16 cellular contexts compared by ENCODE assay signal in the genomic region with DNA sequence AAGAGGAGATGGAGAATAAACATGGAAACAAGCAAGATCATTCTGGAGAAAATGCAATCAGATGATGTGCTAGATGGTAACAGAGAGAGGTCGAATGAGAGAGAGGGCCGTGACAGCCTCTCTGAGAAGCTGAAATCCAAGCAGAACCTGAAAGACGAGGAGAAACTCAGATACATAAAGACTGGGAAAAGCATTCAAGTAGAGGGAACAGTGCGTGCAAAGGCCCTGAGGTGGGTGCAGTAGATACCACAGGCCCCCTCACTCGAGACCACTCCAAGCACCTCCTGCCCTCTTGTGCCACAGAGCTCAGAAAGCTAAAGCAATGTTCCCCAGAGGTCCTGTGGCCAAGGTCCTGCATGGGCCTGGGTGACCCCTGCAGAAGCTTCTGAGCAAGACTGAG. TPM values are rescaled to one million over a fixed set of nuclear protein-coding genes. Genes with fewer than 3 reads are reported as not detected.
DNase-seq lines count a peak whose midpoint lies in the region; ATAC-seq and TF ChIP-seq lines count a peak whose summit lies in the region.
"Had no signal": no experiment of that assay in that cellular context is flagged by ENCODE, and none has a peak within 500 bp of the region (broad histone marks: within the 10 kb centered on the region; RNA-seq: fewer than 3 reads in every experiment).

No MANE protein-coding gene starts in this region.

- H3K36me3 Mint-ChIP-seq in brain (no peaks in the 10 kb centered on the region), glutamatergic neuron (ENCODE audit: unreplicated experiment) (no peaks in the 10 kb centered on the region)
- H3K36me3 Mint-ChIP-seq: CD4-positive, alpha-beta memory T cell had no signal

- H3K79me2 ChIP-seq in osteoblast (ENCODE audit: insufficient read depth, low read length), result no peaks in the 10 kb centered on the region

- H3K9me3 Mint-ChIP-seq in brain (peaks cover 0 to 15% (median 0%) of the 10 kb centered on the region in 5 experiments), glutamatergic neuron (ENCODE audit: unreplicated experiment) (peaks cover 24% of the 10 kb centered on the region)

- H2AFZ ChIP-seq in osteoblast (ENCODE audit: low read length), result no peak overlapping the region

- no peak for TF ChIP-seq POLR2A in Peyer's patch (IDR thresholded peaks at IDR 0.05)

- ATAC-seq in left ventricle myocardium superior (no peak), left cardiac atrium (no peak)

- no peak overlapping the region for H3K4me2 ChIP-seq in osteoblast (ENCODE audit: insufficient read depth, low read length)

- H3K4me3 ChIP-seq in osteoblast (ENCODE audit: insufficient read depth, low read length) (no peak overlapping the region), Peyer's patch (no peak overlapping the region)
- H3K4me3 ChIP-seq: HAP-1 had no signal

- H3K36me3 ChIP-seq in osteoblast (ENCODE audit: insufficient read depth, low read length) (no peaks in the 10 kb centered on the region), Peyer's patch (no peaks in the 10 kb centered on the region)
- H3K36me3 ChIP-seq: HAP-1 had no signal

- no peaks in the 10 kb centered on the region for H4K20me1 ChIP-seq in osteoblast (ENCODE audit: insufficient read depth, low read length)

- H3K9me3 ChIP-seq in osteoblast (ENCODE audit: low read depth, low read length), result no peaks in the 10 kb centered on the region
- no peaks in the 10 kb centered on the region for H3K9me3 ChIP-seq in Peyer's patch
- H3K9me3 ChIP-seq: Caco-2, HAP-1 had no signal

- H3K27ac Mint-ChIP-seq in brain (peak overlapping the region in 3 of 5 experiments; percentile 27 to 87 (median 40)), glutamatergic neuron (ENCODE audit: unreplicated experiment) (peak overlapping the region; percentile 57)
- H3K27ac Mint-ChIP-seq: CD4-positive, alpha-beta memory T cell had no signal

- H3K27me3 ChIP-seq in osteoblast (ENCODE audit: insufficient read depth, low read length) (peaks cover 19% of the 10 kb centered on the region), Peyer's patch (no peaks in the 10 kb centered on the region)

- H3K4me1 Mint-ChIP-seq in brain (peaks cover 93% of the 10 kb centered on the region), glutamatergic neuron (ENCODE audit: low read depth, unreplicated experiment) (peaks cover 55% of the 10 kb centered on the region)

- no peak overlapping the region for H3K27ac ChIP-seq in osteoblast (ENCODE audit: low read depth, low read length)
- H3K27ac ChIP-seq in Peyer's patch, result no peak overlapping the region

- H3K4me3 Mint-ChIP-seq in brain, result peak overlapping the region in 1 of 5 experiments; percentile 61
- H3K4me3 Mint-ChIP-seq in glutamatergic neuron (ENCODE audit: unreplicated experiment), result peak overlapping the region; percentile 25
- H3K4me3 Mint-ChIP-seq: CD4-positive, alpha-beta memory T cell had no signal

- H3K27me3 Mint-ChIP-seq in brain (peaks cover 8% of the 10 kb centered on the region), glutamatergic neuron (ENCODE audit: unreplicated experiment) (peaks cover 14% of the 10 kb centered on the region)

- no peak for TF ChIP-seq CTCF in brain (conservative IDR thresholded peaks at IDR 0.05)
- TF ChIP-seq CTCF in glutamatergic neuron (IDR thresholded peaks at IDR 0.05; ENCODE audit: partially characterized antibody, unreplicated experiment), result no peak
- no peak for TF ChIP-seq CTCF in osteoblast (IDR thresholded peaks at IDR 0.05; ENCODE audit: extremely low read depth, low read depth, low read length)
- no peak for TF ChIP-seq CTCF in Peyer's patch (IDR thresholded peaks at IDR 0.05)

- H3K4me1 ChIP-seq in osteoblast (ENCODE audit: insufficient read depth, low read length), result peaks cover 12% of the 10 kb centered on the region
- peaks cover 0 to 39% (median 3%) of the 10 kb centered on the region in 4 donors for H3K4me1 ChIP-seq in Peyer's patch
- H3K4me1 ChIP-seq: HAP-1 had no signal

- DNase-seq in left ventricle myocardium superior (peak; percentile 3), left cardiac atrium (no peak), glutamatergic neuron (no peak), osteoblast (ENCODE audit: insufficient read length, low spot score, missing footprints) (peak; percentile 59), Peyer's patch (no peak)
- DNase-seq in stimulated activated naive CD4-positive, alpha-beta T cell (lab: John Stamatoyannopoulos, UW), result no peak
- DNase-seq: C1 segment of cervical spinal cord; Caco-2; CD4-positive, alpha-beta memory T cell; DND-41; GOT3 had no signal

- intact Hi-C loops in left ventricle myocardium superior (cut with micrococcal nuclease), result no loop called here
- intact Hi-C loops in left cardiac atrium (cut with DNase I), result no loop called here

RNA-seq across cellular contexts. Expression of a gene that starts 54.8 kb away (rescaled TPM):
- total RNA-seq in left ventricle myocardium superior (22.7 TPM), left cardiac atrium (1 to 10 TPM in 1 of 2 donors, not detected in 1; 3.3 TPM), glutamatergic neuron (ENCODE audit: unreplicated experiment) (37.3 TPM), osteoblast (not detected in 2 replicates), Peyer's patch (not detected)
- polyA plus RNA-seq in brain (ENCODE audit: insufficient read depth, low read depth, low replicate concordance), result 233 TPM
- total RNA-seq: A172; A673; Caco-2; CD4-positive, alpha-beta memory T cell had no signal
- polyA plus RNA-seq: BJ; CD4-positive, alpha-beta memory T cell had no signal

Comparison
In these comparisons a context has a peak if more than half of its experiments do, and no peak if none do; other contexts are left out.
1. DNase-seq: peak in left ventricle myocardium superior (single experiment) and osteoblast (single experiment); none in left cardiac atrium (single experiment), glutamatergic neuron (single experiment), stimulated activated naive CD4-positive, alpha-beta T cell (0 of 6) and Peyer's patch (0 of 3).